ENCODE assay signal across 18 cellular contexts in the genomic region with DNA sequence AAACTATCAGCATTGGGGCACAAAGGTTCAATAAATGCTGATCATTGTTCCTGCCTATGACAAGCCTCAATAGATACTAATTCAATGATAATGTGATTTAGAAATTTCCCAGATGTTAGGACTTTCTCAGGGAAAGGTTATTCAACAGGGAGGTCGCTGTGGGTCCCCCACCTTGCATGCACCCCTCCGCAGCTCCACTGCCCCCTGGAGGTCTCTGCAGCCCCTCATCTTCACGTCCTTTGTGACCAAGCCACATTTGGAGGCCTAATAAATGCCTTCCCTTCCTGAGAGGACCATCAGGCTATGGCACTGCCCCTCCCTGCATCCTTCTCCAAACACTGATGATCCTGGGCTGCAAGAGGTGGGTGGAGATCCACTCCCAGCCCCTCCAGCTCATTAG. TPM values are rescaled to one million over a fixed set of nuclear protein-coding genes. Genes with fewer than 3 reads are reported as not detected.
A peak's percentile ranks its signal among the peaks of the same experiment; 100 is the strongest.
DNase-seq lines count a peak whose midpoint lies in the region; ATAC-seq and TF ChIP-seq lines count a peak whose summit lies in the region.
"Had no signal": no experiment of that assay in that cellular context is flagged by ENCODE, and none has a peak within 500 bp of the region (broad histone marks: within the 10 kb centered on the region; RNA-seq: fewer than 3 reads in every experiment).

No MANE protein-coding gene starts in this region.

- H3K27ac Mint-ChIP-seq in progenitor cell of endocrine pancreas = no peak overlapping the region
- no peak overlapping the region for H3K27ac Mint-ChIP-seq in activated naive CD4-positive, alpha-beta T cell treated with anti-CD3 and anti-CD28 coated beads, Interleukin-2, amount 50 U/mL, for 72 hours

- H3F3A ChIP-seq in DOHH2 (ENCODE audit: control insufficient read depth, insufficient read depth) (no peaks in the 10 kb centered on the region), Loucy (ENCODE audit: low read depth) (no peaks in the 10 kb centered on the region)

- no peak overlapping the region for H3K4me2 ChIP-seq in DOHH2 (ENCODE audit: low read length)
- H3K4me2 ChIP-seq in Loucy (ENCODE audit: low read depth, low read length, poor library complexity, severe bottlenecking) = no peak overlapping the region
- H3K4me2 ChIP-seq: PC-9 had no signal

- H3K9me3 ChIP-seq in DOHH2 (ENCODE audit: control insufficient read depth, insufficient read depth, low read length) = no peaks in the 10 kb centered on the region
- H3K9me3 ChIP-seq in Loucy (ENCODE audit: insufficient read depth, low read depth, low read length) = no peaks in the 10 kb centered on the region
- no peaks in the 10 kb centered on the region for H3K9me3 ChIP-seq in prostate gland
- H3K9me3 ChIP-seq in testis = no peaks in the 10 kb centered on the region

- H3K9me3 Mint-ChIP-seq in progenitor cell of endocrine pancreas (ENCODE audit: low read depth) = no peaks in the 10 kb centered on the region
- H3K9me3 Mint-ChIP-seq in activated naive CD4-positive, alpha-beta T cell treated with anti-CD3 and anti-CD28 coated beads, Interleukin-2, amount 50 U/mL, for 72 hours = no peaks in the 10 kb centered on the region

- intact Hi-C loops in prostate gland (cut with DNase I) (no loop called here), testis (cut with DNase I; ENCODE audit: low total_unique reads) (loop anchor here (10.0 kb wide), 1 partner anchor 200 kb away; no protein-coding TSS in a partner anchor)

- H3K27me3 Mint-ChIP-seq in progenitor cell of endocrine pancreas = peaks cover 16% of the 10 kb centered on the region

- no peaks in the 10 kb centered on the region for H3K36me3 ChIP-seq in DOHH2 (ENCODE audit: control insufficient read depth, low read length)
- no peaks in the 10 kb centered on the region for H3K36me3 ChIP-seq in Loucy (ENCODE audit: insufficient read depth, low read length)
- no peaks in the 10 kb centered on the region for H3K36me3 ChIP-seq in prostate gland
- no peaks in the 10 kb centered on the region for H3K36me3 ChIP-seq in testis (ENCODE audit: low read depth, missing control alignments)

- no peak for ATAC-seq in activated naive CD4-positive, alpha-beta T cell treated with anti-CD3 and anti-CD28 coated beads, Interleukin-2, amount 50 U/mL, for 72 hours

- H3K9me2 ChIP-seq in DOHH2 (replicated peaks; ENCODE audit: control insufficient read depth, low read length) = no peaks in the 10 kb centered on the region
- H3K9me2 ChIP-seq in Loucy (replicated peaks; ENCODE audit: low read depth, low read length) = no peaks in the 10 kb centered on the region

- no peaks in the 10 kb centered on the region for H3K79me2 ChIP-seq in DOHH2 (ENCODE audit: control insufficient read depth, low read length)
- H3K79me2 ChIP-seq in Loucy (ENCODE audit: insufficient read depth, low read length) = no peaks in the 10 kb centered on the region

- H3K36me3 Mint-ChIP-seq in progenitor cell of endocrine pancreas (ENCODE audit: insufficient read depth) = no peaks in the 10 kb centered on the region
- H3K36me3 Mint-ChIP-seq in activated naive CD4-positive, alpha-beta T cell treated with anti-CD3 and anti-CD28 coated beads, Interleukin-2, amount 50 U/mL, for 72 hours = no peaks in the 10 kb centered on the region

- peaks cover 15% of the 10 kb centered on the region for H3K4me1 ChIP-seq in DOHH2 (ENCODE audit: control insufficient read depth, low read length)
- H3K4me1 ChIP-seq in Loucy (ENCODE audit: insufficient read depth, low read length, poor library complexity, severe bottlenecking) = no peaks in the 10 kb centered on the region
- no peaks in the 10 kb centered on the region for H3K4me1 ChIP-seq in prostate gland (replicated peaks)
- peaks cover 5% of the 10 kb centered on the region for H3K4me1 ChIP-seq in testis

- H3K4me3 Mint-ChIP-seq in progenitor cell of endocrine pancreas (ENCODE audit: low read depth) = no peak overlapping the region

- 0 out of 2 replicates have a peak, but pooled peaks cover 2% of the 10 kb centered on the region for H3K27me3 ChIP-seq in DOHH2 (ENCODE audit: control insufficient read depth, low read length)
- no peaks in the 10 kb centered on the region for H3K27me3 ChIP-seq in Loucy (ENCODE audit: insufficient read depth, low read length, poor library complexity, severe bottlenecking)
- H3K27me3 ChIP-seq in prostate gland (replicated peaks; ENCODE audit: insufficient read depth) = no peaks in the 10 kb centered on the region
- no peaks in the 10 kb centered on the region for H3K27me3 ChIP-seq in testis

- H4K20me1 ChIP-seq in DOHH2 (ENCODE audit: control insufficient read depth, insufficient read depth, low read depth, low read length) = no peaks in the 10 kb centered on the region
- no peaks in the 10 kb centered on the region for H4K20me1 ChIP-seq in Loucy (ENCODE audit: insufficient read depth, low read length, poor library complexity, severe bottlenecking)

- no peak overlapping the region for H3K27ac ChIP-seq in DOHH2 (ENCODE audit: low read depth, low read length)
- no peak overlapping the region for H3K27ac ChIP-seq in prostate gland
- no peak overlapping the region for H3K27ac ChIP-seq in testis
- H3K27ac ChIP-seq: HL-60, PC-9 had no signal

- H2AFZ ChIP-seq in Loucy (ENCODE audit: low read length) = no peak overlapping the region
- H2AFZ ChIP-seq: PC-9 had no signal

- 84% methylated on average over 3 of the region's 3 CpGs for WGBS in prostate gland
- 86 to 91% methylated on average over 3 of the region's 3 CpGs for WGBS in testis, 2 donors

- H3K4me1 Mint-ChIP-seq in progenitor cell of endocrine pancreas (ENCODE audit: low read depth) = no peaks in the 10 kb centered on the region

- H3K4me3 ChIP-seq in DOHH2 (ENCODE audit: low read length) = no peak overlapping the region
- H3K4me3 ChIP-seq in Loucy (ENCODE audit: low read length, poor library complexity, severe bottlenecking) = no peak overlapping the region
- H3K4me3 ChIP-seq in astrocyte of the spinal cord (ENCODE audit: low read depth, low read length) = no peak overlapping the region
- H3K4me3 ChIP-seq in prostate gland = no peak overlapping the region
- H3K4me3 ChIP-seq in testis = no peak overlapping the region
- H3K4me3 ChIP-seq: PC-9 had no signal

- no peak for DNase-seq in astrocyte of the spinal cord (ENCODE audit: low read depth, low spot score)
- DNase-seq in progenitor cell of endocrine pancreas (ENCODE audit: low spot score, unreplicated experiment) = no peak
- DNase-seq in activated naive CD4-positive, alpha-beta T cell treated with anti-CD3 and anti-CD28 coated beads, Interleukin-2, amount 50 U/mL, for 72 hours (ENCODE audit: low spot score in 2 of 2) = no peak
- no peak for DNase-seq in prostate gland (ENCODE audit: low spot score)
- DNase-seq in testis = no peak
- DNase-seq in Kasumi-1 (lab: John Stamatoyannopoulos, UW) = no peak
- DNase-seq: C1 segment of cervical spinal cord, Karpas-422, NCI-H1105, NCI-H1694 treated with DMSO at 0.1 percent for 48 hours, NCI-H748 treated with DMSO at 0.1 percent for 48 hours, PC-9, T-helper 1 cell had no signal

- no peak overlapping the region for H3K9ac ChIP-seq in Loucy (ENCODE audit: low read depth, low read length, poor library complexity, severe bottlenecking)

- in situ Hi-C loops in astrocyte of the spinal cord (cut with HindIII; ENCODE audit: low sequenced_read_pairs) = no loop called here

- TF ChIP-seq POLR2A in prostate gland (IDR thresholded peaks at IDR 0.05) (no peak), testis (IDR thresholded peaks at IDR 0.05) (no peak)

- TF ChIP-seq CTCF in DOHH2 (IDR thresholded peaks at IDR 0.05; ENCODE audit: low read depth, low read length, poor library complexity, severe bottlenecking) = peak; percentile 23
- peak; percentile 35 for TF ChIP-seq CTCF in Loucy (conservative IDR thresholded peaks at IDR 0.05; ENCODE audit: low read length)
- TF ChIP-seq CTCF in astrocyte of the spinal cord (IDR thresholded peaks at IDR 0.05; ENCODE audit: low read depth, low read length) = peak; percentile 8
- TF ChIP-seq CTCF in progenitor cell of endocrine pancreas (IDR thresholded peaks at IDR 0.05; ENCODE audit: unreplicated experiment) = peak; percentile 14
- TF ChIP-seq CTCF in prostate gland (IDR thresholded peaks at IDR 0.05) = no peak
- no peak for TF ChIP-seq CTCF in testis (IDR thresholded peaks at IDR 0.05)

RNA-seq across cellular contexts. Expression of a gene that starts 50.2 kb away (rescaled TPM):
- total RNA-seq in progenitor cell of endocrine pancreas (not detected in 2 replicates), prostate gland (1 to 10 TPM in 1 of 2 donors, under 1 TPM in 1; 0.05 to 5.8 TPM), testis (10 to 100 TPM; 10.7 to 12.2 TPM)
- under 1 TPM in 1 of 2 donors, not detected in 1; 0.23 TPM for total RNA-seq in activated naive CD4-positive, alpha-beta T cell treated with anti-CD3 and anti-CD28 coated beads, Interleukin-2, amount 50 U/mL, for 72 hours
- 7.9 TPM for polyA plus RNA-seq in testis (ENCODE audit: insufficient read depth, low read depth, low replicate concordance)
- total RNA-seq: G401, H4 had no signal

Comparison
In these comparisons a context has a peak if more than half of its experiments do, and no peak if none do; other contexts are left out.
1. CTCF ChIP-seq: peak in DOHH2 (single experiment), Loucy (single experiment), astrocyte of the spinal cord (single experiment) and progenitor cell of endocrine pancreas (single experiment); none in prostate gland (0 of 4) and testis (0 of 3).